Comparison of ENCODE assay signal across 9 cellular contexts in the genomic region with DNA sequence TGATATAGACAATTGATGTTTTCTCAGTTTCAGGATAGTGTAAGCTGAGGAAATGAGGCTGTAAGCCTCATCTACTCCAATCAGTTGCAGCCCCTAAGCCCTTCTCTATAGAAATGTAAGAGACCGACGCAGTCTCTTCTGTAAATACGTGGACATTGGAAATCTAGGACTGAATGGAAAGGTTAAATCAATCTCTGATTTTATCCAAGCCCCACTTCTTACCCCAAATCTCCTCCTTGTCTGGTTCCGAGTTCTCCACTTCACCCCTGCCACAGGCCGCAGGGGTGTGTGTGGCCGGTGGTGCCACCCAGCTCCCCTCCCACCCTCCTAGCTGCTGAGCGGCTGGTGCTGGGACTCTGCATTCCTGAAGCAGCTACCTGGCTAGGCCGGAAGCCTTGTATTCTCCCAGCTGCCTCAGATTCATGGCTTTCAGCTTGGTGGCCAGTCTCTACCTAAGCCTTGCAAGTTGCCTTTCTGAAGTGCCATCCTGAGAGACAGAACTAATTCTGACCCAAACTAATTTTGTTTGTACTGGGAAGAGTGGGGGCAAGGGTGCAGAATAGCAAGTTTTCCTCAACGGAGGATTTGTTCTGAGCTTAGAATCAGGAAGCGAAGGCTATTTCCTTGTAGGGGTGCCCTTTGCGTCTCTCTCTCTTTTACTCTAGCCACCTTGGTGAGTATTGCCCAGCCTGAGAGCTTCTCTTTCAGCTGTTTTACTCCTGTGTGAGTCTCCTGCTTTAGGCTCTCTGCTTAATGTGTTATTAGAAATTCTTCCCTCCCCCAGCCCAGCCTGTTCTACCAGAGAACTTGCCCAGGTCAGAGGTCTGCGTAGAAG. TPM values are rescaled to one million over a fixed set of nuclear protein-coding genes. Genes with fewer than 3 reads are reported as not detected.
DNase-seq lines count a peak whose midpoint lies in the region; ATAC-seq and TF ChIP-seq lines count a peak whose summit lies in the region.
"Had no signal": no experiment of that assay in that cellular context is flagged by ENCODE, and none has a peak within 500 bp of the region (broad histone marks: within the 10 kb centered on the region; RNA-seq: fewer than 3 reads in every experiment).

No MANE protein-coding gene starts in this region.

- intact Hi-C loops in sigmoid colon (cut with DNase I) = no loop called here

- ATAC-seq in DND-41 (ENCODE audit: insufficient read depth, low read depth) (0 out of 3 replicates have a peak, but pooled peaks have one; percentile 30), HG02852 (IDR thresholded peaks at IDR 0.05; ENCODE audit: unreplicated experiment) (peak; percentile 32), GM18873 (IDR thresholded peaks at IDR 0.05; ENCODE audit: low FRiP score, unreplicated experiment) (no peak)
- peak; percentile 42 to 43 for ATAC-seq in activated naive CD4-positive, alpha-beta T cell treated with anti-CD3 and anti-CD28 coated beads, Interleukin-2, amount 50 U/mL, for 72 hours

- DNase-seq in DND-41 = no peak
- peak in 1 of 2 donors; percentile 8 for DNase-seq in activated naive CD4-positive, alpha-beta T cell treated with anti-CD3 and anti-CD28 coated beads, Interleukin-2, amount 50 U/mL, for 72 hours (ENCODE audit: low spot score in 2 of 2)
- DNase-seq in hepatocyte (ENCODE audit: low spot score) = peak; percentile 24
- peak; percentile 66 for DNase-seq in sigmoid colon
- no peak for DNase-seq in NCI-H1105 treated with DMSO at 0.1 percent for 48 hours (lab: John Stamatoyannopoulos, UW)
- DNase-seq in DMS 273 (lab: John Stamatoyannopoulos, UW; ENCODE audit: unreplicated experiment) = no peak

- H3K9me2 ChIP-seq in hepatocyte (replicated peaks; ENCODE audit: insufficient read depth) = no peaks in the 10 kb centered on the region

- H3K36me3 ChIP-seq in DND-41 (ENCODE audit: insufficient read depth, low read length) (no peaks in the 10 kb centered on the region), hepatocyte (replicated peaks; ENCODE audit: insufficient read depth, low read depth) (no peaks in the 10 kb centered on the region), sigmoid colon (peaks cover 4 to 37% (median 11%) of the 10 kb centered on the region in 4 donors)
- H3K36me3 ChIP-seq: neutrophil had no signal

- H3K4me3 ChIP-seq in DND-41 (ENCODE audit: low read depth in 1 of 2, low read length in 2 of 2) (peak overlapping the region; percentile 50 to 86), hepatocyte (peak overlapping the region; percentile 45), sigmoid colon (peak overlapping the region; percentile 49 to 68 (median 54))

- peak overlapping the region; percentile 60 for H3K9ac ChIP-seq in DND-41 (ENCODE audit: low read depth, low read length)

- TF ChIP-seq POLR2A in sigmoid colon (IDR thresholded peaks at IDR 0.05) = no peak

- no peak for TF ChIP-seq EP300 in sigmoid colon (IDR thresholded peaks at IDR 0.05)

- H3K27ac Mint-ChIP-seq in activated naive CD4-positive, alpha-beta T cell treated with anti-CD3 and anti-CD28 coated beads, Interleukin-2, amount 50 U/mL, for 72 hours = peak overlapping the region; percentile 69 to 92

- peak overlapping the region; percentile 87 for H3K4me2 ChIP-seq in DND-41 (ENCODE audit: insufficient read depth, low read length)
- peak overlapping the region; percentile 81 for H3K4me2 ChIP-seq in hepatocyte

- no peak for TF ChIP-seq CTCF in DND-41 (IDR thresholded peaks at IDR 0.05; ENCODE audit: borderline replicate concordance, extremely low read depth, low read length, poor library complexity, severe bottlenecking)
- TF ChIP-seq CTCF in hepatocyte (IDR thresholded peaks at IDR 0.05; ENCODE audit: poor library complexity) = no peak
- no peak for TF ChIP-seq CTCF in sigmoid colon (IDR thresholded peaks at IDR 0.05)

- no peaks in the 10 kb centered on the region for H3K9me3 Mint-ChIP-seq in activated naive CD4-positive, alpha-beta T cell treated with anti-CD3 and anti-CD28 coated beads, Interleukin-2, amount 50 U/mL, for 72 hours

- H3K4me1 ChIP-seq in DND-41 (ENCODE audit: insufficient read depth, low read length) (peaks cover 20% of the 10 kb centered on the region), hepatocyte (ENCODE audit: insufficient read depth) (peaks cover 17% of the 10 kb centered on the region), sigmoid colon (peaks cover 0 to 16% (median 12%) of the 10 kb centered on the region in 4 donors)

- H3K27ac ChIP-seq in DND-41 (ENCODE audit: low read length) = peak overlapping the region; percentile 73
- H3K27ac ChIP-seq in hepatocyte = peak overlapping the region; percentile 64
- peak overlapping the region; percentile 56 to 67 (median 62) for H3K27ac ChIP-seq in sigmoid colon
- H3K27ac ChIP-seq: neutrophil had no signal

- no peaks in the 10 kb centered on the region for H3K79me2 ChIP-seq in DND-41 (ENCODE audit: insufficient read depth, low read length)
- H3K79me2 ChIP-seq in hepatocyte = no peaks in the 10 kb centered on the region

- H3K9me3 ChIP-seq in DND-41 (ENCODE audit: insufficient read depth, low read length, severe bottlenecking) = no peaks in the 10 kb centered on the region
- no peaks in the 10 kb centered on the region for H3K9me3 ChIP-seq in hepatocyte (ENCODE audit: low read depth)
- no peaks in the 10 kb centered on the region for H3K9me3 ChIP-seq in sigmoid colon
- H3K9me3 ChIP-seq: neutrophil had no signal

- H2AFZ ChIP-seq in DND-41 (ENCODE audit: low read depth, low read length) (peak overlapping the region; percentile 96), hepatocyte (peak overlapping the region; percentile 86)

- H3K27me3 ChIP-seq in DND-41 (ENCODE audit: insufficient read depth, low read length, poor library complexity) (peaks cover 4% of the 10 kb centered on the region), hepatocyte (no peaks in the 10 kb centered on the region), sigmoid colon (no peaks in the 10 kb centered on the region)
- H3K27me3 ChIP-seq: neutrophil had no signal

- 34% methylated on average over 12 of the region's 12 CpGs for WGBS in hepatocyte (ENCODE audit: low lambda C conversion rate, missing lambda C conversion rate)
- 8 to 29% methylated on average over 12 of the region's 12 CpGs for WGBS in sigmoid colon, 2 donors

- peaks cover 9 to 15% of the 10 kb centered on the region in 2 donors for H3K36me3 Mint-ChIP-seq in activated naive CD4-positive, alpha-beta T cell treated with anti-CD3 and anti-CD28 coated beads, Interleukin-2, amount 50 U/mL, for 72 hours

- no peaks in the 10 kb centered on the region for H4K20me1 ChIP-seq in DND-41 (ENCODE audit: insufficient read depth, low read length)
- H4K20me1 ChIP-seq in hepatocyte (ENCODE audit: insufficient read depth, poor library complexity, severe bottlenecking) = no peaks in the 10 kb centered on the region

RNA-seq across cellular contexts. Expression of a gene that starts 0.7 kb away (rescaled TPM):
- 10 to 100 TPM in 1 of 2 donors, 1 to 10 TPM in 1; 7.7 to 13.7 TPM for total RNA-seq in activated naive CD4-positive, alpha-beta T cell treated with anti-CD3 and anti-CD28 coated beads, Interleukin-2, amount 50 U/mL, for 72 hours
- 19.1 and 21.6 TPM in 2 replicates for total RNA-seq in hepatocyte
- polyA plus RNA-seq in hepatocyte = 18.9 and 26.3 TPM in 2 replicates
- 10 to 100 TPM; 14.2 to 16.6 (median 14.6) TPM for total RNA-seq in sigmoid colon
- 10 to 100 TPM; 31.0 to 43.8 (median 34.0) TPM for polyA plus RNA-seq in sigmoid colon

Comparison
In these comparisons a context has a peak if more than half of its experiments do, and no peak if none do; other contexts are left out.
1. DNase-seq: peak in hepatocyte (single experiment) and sigmoid colon (single experiment); none in DND-41 (single experiment), NCI-H1105 treated with DMSO at 0.1 percent for 48 hours (single experiment) and DMS 273 (single experiment).
2. Peak in every context shown above with its lines, with median percentiles within 50 percentile points of each other: H3K27ac ChIP-seq and H3K4me3 ChIP-seq.